ENCODE assay signal across 17 cellular contexts in genomic region chr7:106655703-106656498, GRCh38. TPM values are rescaled to one million over a fixed set of nuclear protein-coding genes. Genes with fewer than 3 reads are reported as not detected.
A peak's percentile ranks its signal among the peaks of the same experiment; 100 is the strongest.
DNase-seq lines count a peak whose midpoint lies in the region; ATAC-seq, FAIRE-seq and TF ChIP-seq lines count a peak whose summit lies in the region.
"Had no signal": no experiment of that assay in that cellular context is flagged by ENCODE, and none has a peak within 500 bp of the region (broad histone marks: within the 10 kb centered on the region; RNA-seq: fewer than 3 reads in every experiment).

No MANE protein-coding gene starts in this region.

- H3K36me3 Mint-ChIP-seq in HFFc6 (ENCODE audit: low read depth) (peaks cover 27% of the 10 kb centered on the region), endothelial cell (ENCODE audit: low read depth, unreplicated experiment) (peaks cover 3% of the 10 kb centered on the region)

- peaks cover 9 to 16% of the 10 kb centered on the region in 2 experiments; a peak in 2 of 4 replicates for H3K4me1 ChIP-seq in SK-N-SH (ENCODE audit: control insufficient read depth in 1 of 2, insufficient read depth in 2 of 2, low read depth in 1 of 2, low read length in 1 of 2)
- peaks cover 0 to 7% of the 10 kb centered on the region in 2 donors for H3K4me1 ChIP-seq in kidney (ENCODE audit: control insufficient read depth in 1 of 2, insufficient read depth in 1 of 2, low read depth in 1 of 2, low read length in 2 of 2)

- no peaks in the 10 kb centered on the region for H3K9me3 ChIP-seq in SK-N-SH
- no peaks in the 10 kb centered on the region for H3K9me3 ChIP-seq in kidney (ENCODE audit: control insufficient read depth in 1 of 2, low read length in 2 of 2)
- H3K9me3 ChIP-seq: BLaER1 treated with 17β-estradiol and CSF1 and Interleukin-3, amounts not matched to agents 10 nM and 100 nM had no signal

- POLR2A ChIA-PET in SK-N-SH (lab: Yijun Ruan, JAX) = no interaction called here

- intact Hi-C loops in kidney (cut with DNase I) = no loop called here

- no peak overlapping the region for H3K9ac ChIP-seq in SK-N-SH
- no peak overlapping the region for H3K9ac ChIP-seq in kidney (ENCODE audit: low read length in 2 of 2)
- H3K9ac ChIP-seq: BLaER1 treated with 17β-estradiol and CSF1 and Interleukin-3, amounts not matched to agents 10 nM and 100 nM had no signal

- H4K20me1 ChIP-seq in SK-N-SH (ENCODE audit: insufficient read depth) = peaks cover 9% of the 10 kb centered on the region; the same call in 1 of the 2 replicates
- H4K20me1 ChIP-seq: BLaER1 treated with 17β-estradiol and CSF1 and Interleukin-3, amounts not matched to agents 10 nM and 100 nM had no signal

- TF ChIP-seq CTCF in HFFc6 (IDR thresholded peaks at IDR 0.05) (no peak), SK-N-SH (IDR thresholded peaks at IDR 0.05) (no peak), bronchial epithelial cell (IDR thresholded peaks at IDR 0.05; ENCODE audit: insufficient read depth, low read length, severe bottlenecking) (no peak), endothelial cell (IDR thresholded peaks at IDR 0.05; ENCODE audit: unreplicated experiment) (no peak), kidney (IDR thresholded peaks at IDR 0.05; ENCODE audit: borderline replicate concordance, extremely low read depth, insufficient read depth) (no peak)

- H3K9me3 Mint-ChIP-seq in HFFc6 (no peaks in the 10 kb centered on the region), endothelial cell (ENCODE audit: unreplicated experiment) (no peaks in the 10 kb centered on the region)
- H3K9me3 Mint-ChIP-seq: CD4-positive, alpha-beta T cell had no signal

- TF ChIP-seq EP300 in SK-N-SH (IDR thresholded peaks at IDR 0.05; ENCODE audit: borderline replicate concordance in 1 of 2, low read depth in 1 of 2, low read length in 1 of 2) = no peak

- FAIRE-seq in bronchial epithelial cell (lab: Jason Lieb, UNC) = no peak
- no peak for FAIRE-seq in kidney (lab: Jason Lieb, UNC)
- FAIRE-seq: GM12891, H54 had no signal

- H3F3A ChIP-seq in SK-N-SH (replicated peaks; ENCODE audit: insufficient read depth) = peaks cover 21% of the 10 kb centered on the region

- CTCF ChIA-PET in SK-N-SH (lab: Yijun Ruan, JAX) = interaction anchor here (1.0 to 2.8 kb wide), 7 partner anchors 8 to 479 kb away, joined by 3 to 11 read pairs (median 3); no protein-coding TSS in a partner anchor

- DNase-seq in CD1c-positive myeloid dendritic cell (ENCODE audit: extremely low spot score) (peak; percentile 47), HFFc6 (no peak), SK-N-SH (no peak), bronchial epithelial cell (ENCODE audit: low read depth) (peak; percentile 33), endothelial cell (ENCODE audit: low spot score) (no peak), kidney (no peak)
- DNase-seq: ACHN; CD4-positive, alpha-beta T cell; DMS153; DMS79 treated with DMSO at 0.1 percent for 48 hours; EL had no signal

- TF ChIP-seq RAD21 in SK-N-SH (IDR thresholded peaks at IDR 0.05; ENCODE audit: low read length) = no peak

- H3K27me3 Mint-ChIP-seq in HFFc6 (ENCODE audit: insufficient read depth) = peaks cover under 1% of the 10 kb centered on the region; the same call in 1 of the 2 replicates
- H3K27me3 Mint-ChIP-seq in endothelial cell (ENCODE audit: unreplicated experiment) = peaks cover 5% of the 10 kb centered on the region

- H3K27me3 ChIP-seq in SK-N-SH (ENCODE audit: insufficient read depth) = no peaks in the 10 kb centered on the region
- peaks cover 2% of the 10 kb centered on the region for H3K27me3 ChIP-seq in bronchial epithelial cell (ENCODE audit: control insufficient read depth, insufficient read depth, low read length)
- H3K27me3 ChIP-seq: BLaER1 treated with 17β-estradiol and CSF1 and Interleukin-3, amounts not matched to agents 10 nM and 100 nM had no signal

- H3K79me2 ChIP-seq in SK-N-SH (ENCODE audit: insufficient read depth) = peaks cover 40% of the 10 kb centered on the region

- H3K4me3 ChIP-seq in SK-N-SH (ENCODE audit: low read depth in 2 of 2, low read length in 1 of 2) (no peak overlapping the region), bronchial epithelial cell (ENCODE audit: low read depth, low read length) (no peak overlapping the region), kidney (ENCODE audit: low read length in 2 of 2) (no peak overlapping the region)
- H3K4me3 ChIP-seq: BLaER1 treated with 17β-estradiol and CSF1 and Interleukin-3, amounts not matched to agents 10 nM and 100 nM had no signal

- ATAC-seq in GM19395 (IDR thresholded peaks at IDR 0.05; ENCODE audit: unreplicated experiment) = no peak
- no peak for ATAC-seq in HG02970 (IDR thresholded peaks at IDR 0.05; ENCODE audit: low FRiP score, unreplicated experiment)
- ATAC-seq: HCT116 had no signal

- H3K4me3 Mint-ChIP-seq in HFFc6 (no peak overlapping the region), endothelial cell (ENCODE audit: unreplicated experiment) (no peak overlapping the region)
- H3K4me3 Mint-ChIP-seq: CD4-positive, alpha-beta T cell had no signal

- no peak overlapping the region; the same call in 1 of the 2 replicates for H3K4me2 ChIP-seq in SK-N-SH
- H3K4me2 ChIP-seq: BLaER1 treated with 17β-estradiol and CSF1 and Interleukin-3, amounts not matched to agents 10 nM and 100 nM had no signal

- H2AFZ ChIP-seq in SK-N-SH (ENCODE audit: low read depth) = no peak overlapping the region

- H3K27ac ChIP-seq in SK-N-SH (ENCODE audit: low read depth in 2 of 2, low read length in 1 of 2) = no peak overlapping the region
- no peak overlapping the region for H3K27ac ChIP-seq in kidney (ENCODE audit: low read depth in 2 of 2, low read length in 2 of 2)
- H3K27ac ChIP-seq: BLaER1 treated with 17β-estradiol and CSF1 and Interleukin-3, amounts not matched to agents 10 nM and 100 nM had no signal

- H3K27ac Mint-ChIP-seq in HFFc6 = peak overlapping the region; percentile 43; the same call in 1 of the 2 replicates
- H3K27ac Mint-ChIP-seq in endothelial cell (ENCODE audit: unreplicated experiment) = no peak overlapping the region
- H3K27ac Mint-ChIP-seq: CD4-positive, alpha-beta T cell had no signal

- WGBS in SK-N-SH (ENCODE audit: low lambda C conversion rate) = 91% methylated on average over 5 of the region's 5 CpGs

- H3K4me1 Mint-ChIP-seq in HFFc6 (ENCODE audit: low read depth) (peaks cover 45% of the 10 kb centered on the region), endothelial cell (ENCODE audit: unreplicated experiment) (peaks cover 16% of the 10 kb centered on the region)

- peaks cover 18 to 30% of the 10 kb centered on the region in 2 experiments for H3K36me3 ChIP-seq in SK-N-SH (replicated peaks in 1 of 2; ENCODE audit: control insufficient read depth in 1 of 2, insufficient read depth in 2 of 2, low read length in 1 of 2)
- no peaks in the 10 kb centered on the region for H3K36me3 ChIP-seq in bronchial epithelial cell (ENCODE audit: control insufficient read depth, insufficient read depth, low read length)
- H3K36me3 ChIP-seq in kidney (ENCODE audit: control insufficient read depth in 1 of 2, insufficient read depth in 2 of 2, low read length in 2 of 2) = no peaks in the 10 kb centered on the region
- H3K36me3 ChIP-seq: BLaER1 treated with 17β-estradiol and CSF1 and Interleukin-3, amounts not matched to agents 10 nM and 100 nM had no signal

- no peaks in the 10 kb centered on the region for H3K9me2 ChIP-seq in SK-N-SH

TF ChIP-seq in SK-N-SH, 30 proteins besides CTCF, POLR2A, EP300 and RAD21:
- TF ChIP-seq MXI1 (IDR thresholded peaks at IDR 0.05; ENCODE audit: low read depth, low read length) = no peak
- TF ChIP-seq JUND (IDR thresholded peaks at IDR 0.05) = no peak
- no peak for TF ChIP-seq NRF1 (IDR thresholded peaks at IDR 0.05; ENCODE audit: low read depth, low read length)
- peak; percentile 34; the same call in 1 of the 2 replicates for TF ChIP-seq POLR2AphosphoS5 (IDR thresholded peaks at IDR 0.05; ENCODE audit: low read depth, low read length)
- TF ChIP-seq GATA2 (CRISPR knock-in tag; IDR thresholded peaks at IDR 0.05) = no peak
TF ChIP-seq in SK-N-SH: peak in this region for 1.

RNA-seq across cellular contexts. Expression of gene CCDC71L, which starts 5.1 kb away (rescaled TPM):
- 100 to 1,000 TPM; 109 to 154 (median 119) TPM for total RNA-seq in HFFc6 (2021; fragmentation: NEBNext Ultra II Directional; extraction: Animal tissue kit (Norgen Biotek cat#: 25700))
- polyA plus RNA-seq in SK-N-SH (2012; rRNA removed) (25.8 and 30.0 TPM in 2 replicates), kidney (ENCODE audit: insufficient read depth, low read depth, low replicate concordance) (9.4 TPM)
- polyA plus RNA-seq in SK-N-SH (2012; cell fraction: cytosol; rRNA removed) = 27.8 and 31.4 TPM in 2 replicates
- polyA plus RNA-seq in SK-N-SH (2012; cell fraction: nucleus; rRNA removed) = 20.5 and 20.6 TPM in 2 replicates
- total RNA-seq in bronchial epithelial cell (6.6 and 11.6 TPM in 2 replicates), endothelial cell (ENCODE audit: unreplicated experiment) (43.4 TPM), kidney (26.2 TPM)

Comparison
In these comparisons a context has a peak if more than half of its experiments do, and no peak if none do; other contexts are left out.
1. DNase-seq: peak in CD1c-positive myeloid dendritic cell (single experiment) and bronchial epithelial cell (single experiment); none in HFFc6 (single experiment), SK-N-SH (single experiment), endothelial cell (single experiment) and kidney (single experiment).